ENCODE assay signal across 16 cellular contexts in genomic region chr5:68445257-68446069, GRCh38.
A peak's percentile ranks its signal among the peaks of the same experiment; 100 is the strongest.
DNase-seq lines count a peak whose midpoint lies in the region; ATAC-seq, FAIRE-seq and TF ChIP-seq lines count a peak whose summit lies in the region.
"Had no signal": no experiment of that assay in that cellular context is flagged by ENCODE, and none has a peak within 500 bp of the region (broad histone marks: within the 10 kb centered on the region; RNA-seq: fewer than 3 reads in every experiment).

No MANE protein-coding gene starts in this region.

- H3K9ac ChIP-seq in K562 (ENCODE audit: insufficient read depth in 1 of 2, low read depth in 2 of 2, low read length in 2 of 2): no peak overlapping the region
- H3K9ac ChIP-seq: BLaER1 treated with 17β-estradiol and CSF1 and Interleukin-3, amounts not matched to agents 10 nM and 100 nM; GM23248 had no signal

- peak in 1 of 2 donors; percentile 25 for DNase-seq in heart right ventricle
- DNase-seq in Right ventricle myocardium inferior (ENCODE audit: missing footprints): no peak
- no peak for DNase-seq in K562 (ENCODE audit: extremely low read depth in 1 of 4, low spot score in 3 of 4)
- peak; percentile 64 to 72 for DNase-seq in lung microvascular endothelial cell (ENCODE audit: low read depth in 2 of 2)
- no peak for DNase-seq in suprapubic skin (ENCODE audit: low spot score in 2 of 2)
- DNase-seq in iPS-NIHi7 (ENCODE audit: extremely low spot score): no peak
- DNase-seq in glomerular visceral epithelial cell (ENCODE audit: extremely low spot score): no peak
- DNase-seq: COR-L47, GM23248, NCI-H146, NCI-H345, NCI-H526 treated with DMSO at 0.1 percent for 48 hours, RPMI8226 had no signal

- TF ChIP-seq POLR2A in K562 (conservative IDR thresholded peaks at IDR 0.05): no peak
- TF ChIP-seq POLR2A in suprapubic skin (IDR thresholded peaks at IDR 0.05): no peak

- CTCF ChIA-PET in K562 (lab: Yijun Ruan, JAX; ENCODE audit: low intra/inter-chr PET ratio): no interaction called here

- in situ Hi-C loops in K562 (cut with MboI): no loop called here

- no peaks in the 10 kb centered on the region for H3K9me1 ChIP-seq in K562 (ENCODE audit: control insufficient read depth, insufficient read depth, low read length)

- H3K36me3 ChIP-seq in heart right ventricle (no peaks in the 10 kb centered on the region), K562 (ENCODE audit: control insufficient read depth, insufficient read depth, low read length) (no peaks in the 10 kb centered on the region), suprapubic skin (no peaks in the 10 kb centered on the region)
- H3K36me3 ChIP-seq: BLaER1 treated with 17β-estradiol and CSF1 and Interleukin-3, amounts not matched to agents 10 nM and 100 nM had no signal

- BruUV-seq in K562 (replicated peaks; lab: Mats Ljungman, UMichigan): no TSS peak

- ATAC-seq in heart right ventricle (peak in 6 of 8 donors; percentile 27 to 84 (median 64)), Right ventricle myocardium inferior (no peak), K562 (no peak), GM21390 (IDR thresholded peaks at IDR 0.05; ENCODE audit: unreplicated experiment) (no peak)

- no peak for TF ChIP-seq CTCF in heart right ventricle (IDR thresholded peaks at IDR 0.05)
- no peak for TF ChIP-seq CTCF in K562 (IDR thresholded peaks at IDR 0.05 in 2 of 3, conservative IDR thresholded peaks at IDR 0.05 in 1 of 3; ENCODE audit: insufficient read depth in 2 of 3, low read depth in 1 of 3, low read length in 3 of 3)
- TF ChIP-seq CTCF in suprapubic skin (IDR thresholded peaks at IDR 0.05): no peak

- intact Hi-C loops in heart right ventricle (cut with DNase I) (no loop called here), Right ventricle myocardium inferior (cut with DNase I) (no loop called here), K562 (cut with micrococcal nuclease) (no loop called here)

- TF ChIP-seq EP300 in K562 (IDR thresholded peaks at IDR 0.05; ENCODE audit: low read length) (no peak), suprapubic skin (IDR thresholded peaks at IDR 0.05) (no peak)

- peak overlapping the region in 6 of 10 donors; percentile 11 to 51 (median 36) for H3K27ac ChIP-seq in heart right ventricle
- H3K27ac ChIP-seq in K562 (ENCODE audit: extremely low read depth, low read depth, low read length): no peak overlapping the region
- peak overlapping the region; percentile 72 for H3K27ac ChIP-seq in suprapubic skin
- H3K27ac ChIP-seq: BLaER1 treated with 17β-estradiol and CSF1 and Interleukin-3, amounts not matched to agents 10 nM and 100 nM; GM23248 had no signal

- no peak for TF ChIP-seq RAD21 in K562 (CRISPR knock-in tag; conservative IDR thresholded peaks at IDR 0.05 in 1 of 2, IDR thresholded peaks at IDR 0.05 in 1 of 2)

- 66 to 67% methylated on average over 6 of the region's 6 CpGs for WGBS in heart right ventricle, 2 donors
- WGBS in K562 (ENCODE audit: insufficient coverage, low coverage, missing lambda C conversion rate): 34% methylated on average over 6 of the region's 6 CpGs
- whole genome bisulfite sequencing in suprapubic skin: 66% methylated on average over 6 of the region's 6 CpGs

- H3K9me3 ChIP-seq in heart right ventricle: no peaks in the 10 kb centered on the region
- H3K9me3 ChIP-seq in K562 (replicated peaks; ENCODE audit: control insufficient read depth, insufficient read depth, low read depth, low read length): no peaks in the 10 kb centered on the region
- H3K9me3 ChIP-seq in suprapubic skin: no peaks in the 10 kb centered on the region
- H3K9me3 ChIP-seq: BLaER1 treated with 17β-estradiol and CSF1 and Interleukin-3, amounts not matched to agents 10 nM and 100 nM had no signal

- H2AFZ ChIP-seq in K562 (ENCODE audit: low read depth, low read length): peak overlapping the region; percentile 54
- H2AFZ ChIP-seq: GM23248 had no signal

- H4K20me1 ChIP-seq in K562 (replicated peaks; ENCODE audit: control insufficient read depth, insufficient read depth, low read length): no peaks in the 10 kb centered on the region
- H4K20me1 ChIP-seq: BLaER1 treated with 17β-estradiol and CSF1 and Interleukin-3, amounts not matched to agents 10 nM and 100 nM had no signal

- no peak for FAIRE-seq in K562 (lab: Jason Lieb, UNC)
- FAIRE-seq: HTR-8/SVneo had no signal

- POLR2A ChIA-PET in K562 (lab: Yijun Ruan, JAX): interaction anchor here (1.0 to 2.0 kb wide), 2 partner anchors 12 to 22 kb away, joined by 3 to 5 read pairs; no protein-coding TSS in a partner anchor

- peaks cover 0 to 22% (median 12%) of the 10 kb centered on the region in 9 donors for H3K4me1 ChIP-seq in heart right ventricle
- H3K4me1 ChIP-seq in K562 (replicated peaks in 1 of 2; ENCODE audit: control insufficient read depth in 2 of 2, insufficient read depth in 2 of 2, low read length in 2 of 2): peaks cover 0 to 3% of the 10 kb centered on the region in 2 experiments; a peak in 2 of 5 replicates
- H3K4me1 ChIP-seq in suprapubic skin: peaks cover 37% of the 10 kb centered on the region
- H3K4me1 ChIP-seq: BLaER1 treated with 17β-estradiol and CSF1 and Interleukin-3, amounts not matched to agents 10 nM and 100 nM had no signal

- H3K4me3 ChIP-seq in heart right ventricle: no peak overlapping the region
- no peak overlapping the region for H3K4me3 ChIP-seq in K562
- no peak overlapping the region for H3K4me3 ChIP-seq in suprapubic skin
- H3K4me3 ChIP-seq: BLaER1 treated with 17β-estradiol and CSF1 and Interleukin-3, amounts not matched to agents 10 nM and 100 nM; GM23248 had no signal

- no peak overlapping the region for H3K4me2 ChIP-seq in K562 (ENCODE audit: insufficient read depth, low read length)
- H3K4me2 ChIP-seq: BLaER1 treated with 17β-estradiol and CSF1 and Interleukin-3, amounts not matched to agents 10 nM and 100 nM had no signal

- no peaks in the 10 kb centered on the region for H3K79me2 ChIP-seq in K562 (ENCODE audit: control insufficient read depth, insufficient read depth, low read length)

- H3K27me3 ChIP-seq in heart right ventricle (no peaks in the 10 kb centered on the region), K562 (ENCODE audit: control insufficient read depth in 2 of 2, insufficient read depth in 2 of 2, low read length in 2 of 2) (no peaks in the 10 kb centered on the region), suprapubic skin (no peaks in the 10 kb centered on the region)
- H3K27me3 ChIP-seq: BLaER1 treated with 17β-estradiol and CSF1 and Interleukin-3, amounts not matched to agents 10 nM and 100 nM had no signal

TF ChIP-seq in K562, 482 proteins besides CTCF, POLR2A, EP300 and RAD21 (continues in another document):
- TF ChIP-seq RFX5 (IDR thresholded peaks at IDR 0.05; ENCODE audit: low read depth, low read length): no peak
- TF ChIP-seq ZNF212 (CRISPR knock-in tag; IDR thresholded peaks at IDR 0.05): no peak
- TF ChIP-seq MCM7 (IDR thresholded peaks at IDR 0.05): no peak
- no peak for TF ChIP-seq SIN3A (IDR thresholded peaks at IDR 0.05; ENCODE audit: borderline replicate concordance in 2 of 2, control insufficient read depth in 1 of 2, low read depth in 2 of 2, low read length in 2 of 2)
- no peak for TF ChIP-seq HDGF (IDR thresholded peaks at IDR 0.05)
- no peak for TF ChIP-seq ZNF717 (CRISPR knock-in tag; IDR thresholded peaks at IDR 0.05)
- TF ChIP-seq POLR2AphosphoS5 (IDR thresholded peaks at IDR 0.05; ENCODE audit: control insufficient read depth, insufficient read depth, low read depth, low read length): no peak
- TF ChIP-seq SMARCA4 (IDR thresholded peaks at IDR 0.05): no peak
- TF ChIP-seq PHF21A (IDR thresholded peaks at IDR 0.05; ENCODE audit: borderline replicate concordance, low read depth): no peak
- peak; percentile 36; the same call in 1 of the 2 replicates for TF ChIP-seq HDAC2 (IDR thresholded peaks at IDR 0.05)
- TF ChIP-seq TBL1XR1 (IDR thresholded peaks at IDR 0.05; ENCODE audit: low read length in 2 of 2): no peak
- TF ChIP-seq THRA (IDR thresholded peaks at IDR 0.05): no peak
- no peak for TF ChIP-seq ZNF655 (CRISPR knock-in tag; IDR thresholded peaks at IDR 0.05)
- no peak for TF ChIP-seq MYNN (IDR thresholded peaks at IDR 0.05)
- no peak for TF ChIP-seq MYNN (CRISPR knock-in tag; IDR thresholded peaks at IDR 0.05)
- TF ChIP-seq BCOR (IDR thresholded peaks at IDR 0.05): peak; percentile 86

Comparison
In these comparisons a context has a peak if more than half of its experiments do, and no peak if none do; other contexts are left out.
1. ATAC-seq: peak in heart right ventricle (6 of 8); none in Right ventricle myocardium inferior (single experiment), K562 (single experiment) and GM21390 (single experiment).
2. DNase-seq: peak in lung microvascular endothelial cell (2 of 2); none in Right ventricle myocardium inferior (single experiment), K562 (0 of 4), suprapubic skin (0 of 2), iPS-NIHi7 (single experiment) and glomerular visceral epithelial cell (single experiment).